8 cellular contexts compared by ENCODE assay signal in the genomic region with DNA sequence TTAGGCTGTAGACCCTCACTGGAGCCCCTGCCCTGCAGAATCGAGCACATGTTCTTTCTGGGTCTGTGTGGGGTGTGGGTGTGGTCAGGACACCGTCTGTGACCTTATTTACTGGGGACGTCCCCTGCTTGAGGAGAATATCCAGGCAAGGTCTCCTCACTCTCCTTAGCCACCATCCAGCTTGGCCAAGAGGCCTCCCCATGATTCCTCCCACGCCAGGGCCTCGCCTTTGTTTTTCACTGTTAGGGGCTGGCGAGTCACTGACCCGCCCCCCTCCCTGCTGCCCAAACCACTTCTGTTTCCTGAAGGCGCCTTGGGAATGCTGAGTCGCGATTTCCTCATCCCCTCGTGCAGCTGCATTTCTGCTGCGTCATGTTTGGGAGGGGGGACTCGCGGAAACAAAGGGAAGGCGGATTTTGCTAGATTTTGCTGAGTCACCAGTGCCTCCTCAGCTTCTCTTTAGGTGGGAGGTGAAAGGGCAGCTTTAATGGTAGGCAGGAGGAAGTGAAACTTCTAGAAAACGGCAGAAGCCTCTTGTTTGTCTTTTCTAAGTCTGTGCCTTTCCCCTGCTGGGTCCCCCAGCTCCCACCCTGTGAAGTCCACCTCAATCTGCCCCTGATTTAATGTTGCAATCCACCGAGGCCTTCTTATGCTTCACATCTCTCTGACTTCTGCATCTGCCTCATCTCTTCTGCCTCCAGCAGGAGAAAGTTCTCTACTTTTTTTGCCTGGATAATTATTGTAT. TPM values are rescaled to one million over a fixed set of nuclear protein-coding genes. Genes with fewer than 3 reads are reported as not detected.
A peak's percentile ranks its signal among the peaks of the same experiment; 100 is the strongest.
DNase-seq lines count a peak whose midpoint lies in the region; ATAC-seq and TF ChIP-seq lines count a peak whose summit lies in the region.

No MANE protein-coding gene starts in this region.

- peak overlapping the region; percentile 46 to 83 (median 76) for H3K27ac ChIP-seq in esophagus squamous epithelium
- H3K27ac ChIP-seq in substantia nigra (ENCODE audit: low read depth, low read length, poor library complexity, severe bottlenecking), result peak overlapping the region; percentile 50

- H3K4me1 ChIP-seq in esophagus squamous epithelium (peaks cover 18 to 65% (median 31%) of the 10 kb centered on the region in 3 donors), mucosa of descending colon (ENCODE audit: low read depth) (peaks cover 42% of the 10 kb centered on the region)

- no peak for TF ChIP-seq POLR2A in esophagus squamous epithelium (IDR thresholded peaks at IDR 0.05)

- TF ChIP-seq CTCF in GM10248 (IDR thresholded peaks at IDR 0.05; ENCODE audit: control extremely low read depth, extremely low read depth, low read depth, missing control alignments), result no peak
- no peak for TF ChIP-seq CTCF in esophagus squamous epithelium (IDR thresholded peaks at IDR 0.05)
- no peak for TF ChIP-seq CTCF in mucosa of descending colon (IDR thresholded peaks at IDR 0.05)

- H3K9me3 ChIP-seq in esophagus squamous epithelium, result no peaks in the 10 kb centered on the region
- no peaks in the 10 kb centered on the region for H3K9me3 ChIP-seq in mucosa of descending colon

- H3K4me3 ChIP-seq in esophagus squamous epithelium, result peak overlapping the region in 1 of 4 donors; percentile 21
- no peak overlapping the region for H3K4me3 ChIP-seq in mucosa of descending colon

- H3K27me3 ChIP-seq in esophagus squamous epithelium, result no peaks in the 10 kb centered on the region

- no peak overlapping the region for H3K4me3 Mint-ChIP-seq in activated CD4-positive, alpha-beta T cell treated with anti-CD3 and anti-CD28 coated beads, Interleukin-2, amount 10 ng/mL, durations not matched to agents 24 days and 14 days

- H3K4me1 Mint-ChIP-seq in activated CD4-positive, alpha-beta T cell treated with anti-CD3 and anti-CD28 coated beads, Interleukin-2, amount 10 ng/mL, durations not matched to agents 24 days and 14 days, result peaks cover 17% of the 10 kb centered on the region

- H3K27ac Mint-ChIP-seq in activated CD4-positive, alpha-beta T cell treated with anti-CD3 and anti-CD28 coated beads, Interleukin-2, amount 10 ng/mL, durations not matched to agents 24 days and 14 days, result peak overlapping the region; percentile 78

- intact Hi-C loops in activated CD4-positive, alpha-beta T cell treated with anti-CD3 and anti-CD28 coated beads, Interleukin-2, amount 10 ng/mL, durations not matched to agents 24 days and 14 days (cut with micrococcal nuclease), result no loop called here
- intact Hi-C loops in esophagus squamous epithelium (cut with DNase I) (no loop called here), mucosa of descending colon (cut with DNase I, micrococcal nuclease) (no loop called here)

- ATAC-seq in HG02840 (IDR thresholded peaks at IDR 0.05; ENCODE audit: low FRiP score, unreplicated experiment), result peak; percentile 62
- ATAC-seq in mucosa of descending colon, result peak; percentile 52

- CTCF ChIA-PET in GM10248 (lab: Yijun Ruan, JAX), result interaction anchor here (0.7 to 2.9 kb wide), 3 partner anchors 24 to 44 kb away, joined by 3 to 10 read pairs (median 4); no protein-coding TSS in a partner anchor

- H3K36me3 Mint-ChIP-seq in activated CD4-positive, alpha-beta T cell treated with anti-CD3 and anti-CD28 coated beads, Interleukin-2, amount 10 ng/mL, durations not matched to agents 24 days and 14 days (ENCODE audit: low read depth), result no peaks in the 10 kb centered on the region

- DNase-seq in A172 (ENCODE audit: low spot score), result peak; percentile 89
- peak; percentile 81 for DNase-seq in GM10248 (ENCODE audit: extremely low spot score)
- DNase-seq in NCI-H2171 (lab: John Stamatoyannopoulos, UW), result peak; percentile 83
- peak; percentile 74 for DNase-seq in activated CD4-positive, alpha-beta T cell treated with anti-CD3 and anti-CD28 coated beads, Interleukin-2, amount 10 ng/mL, durations not matched to agents 24 days and 14 days
- DNase-seq in esophagus squamous epithelium (lab: John Stamatoyannopoulos, UW), result peak; percentile 60
- peak; percentile 89 to 96 (median 92) for DNase-seq in mucosa of descending colon
- peak in 48 of 49 donors; percentile 20 to 87 (median 74) for DNase-seq in substantia nigra (lab: John Stamatoyannopoulos, UW)

- H3K9me3 Mint-ChIP-seq in activated CD4-positive, alpha-beta T cell treated with anti-CD3 and anti-CD28 coated beads, Interleukin-2, amount 10 ng/mL, durations not matched to agents 24 days and 14 days, result no peaks in the 10 kb centered on the region

- peaks cover 20% of the 10 kb centered on the region for H3K27me3 Mint-ChIP-seq in activated CD4-positive, alpha-beta T cell treated with anti-CD3 and anti-CD28 coated beads, Interleukin-2, amount 10 ng/mL, durations not matched to agents 24 days and 14 days

- POLR2A ChIA-PET in GM10248 (lab: Yijun Ruan, JAX), result interaction anchor here (0.7 kb wide), 1 partner anchor 15 kb away, joined by 3 read pairs; no protein-coding TSS in a partner anchor

- 5 to 9% methylated on average over 11 to 12 of the region's 17 CpGs for WGBS in esophagus squamous epithelium, 2 donors

- H3K36me3 ChIP-seq in esophagus squamous epithelium, result no peaks in the 10 kb centered on the region
- no peaks in the 10 kb centered on the region for H3K36me3 ChIP-seq in mucosa of descending colon (ENCODE audit: low read depth)

RNA-seq across cellular contexts. Expression of gene HMOX1, which starts 4.0 kb away (rescaled TPM):
- 17.3 and 18.2 TPM in 2 replicates for total RNA-seq in A172 (2014; rRNA removed; shearing (Covaris generic))
- 0.57 and 0.72 TPM in 2 replicates for total RNA-seq in activated CD4-positive, alpha-beta T cell treated with anti-CD3 and anti-CD28 coated beads, Interleukin-2, amount 10 ng/mL, durations not matched to agents 24 days and 14 days
- 10 to 100 TPM; 13.0 to 39.0 (median 18.3) TPM for total RNA-seq in esophagus squamous epithelium
- total RNA-seq in mucosa of descending colon, result 10 to 100 TPM; 33.8 to 71.4 (median 55.5) TPM

RNA-seq across cellular contexts. Expression of gene MCM5, which starts 23.0 kb away (rescaled TPM):
- 87.7 and 165 TPM in 2 replicates for total RNA-seq in A172 (2014; rRNA removed; shearing (Covaris generic))
- 334 and 343 TPM in 2 replicates for total RNA-seq in activated CD4-positive, alpha-beta T cell treated with anti-CD3 and anti-CD28 coated beads, Interleukin-2, amount 10 ng/mL, durations not matched to agents 24 days and 14 days
- total RNA-seq in esophagus squamous epithelium, result 10 to 100 TPM; 23.1 to 48.1 (median 34.6) TPM
- 10 to 100 TPM; 18.5 to 45.2 (median 30.3) TPM for total RNA-seq in mucosa of descending colon
